8 cellular contexts compared by ENCODE assay signal in the genomic region with DNA sequence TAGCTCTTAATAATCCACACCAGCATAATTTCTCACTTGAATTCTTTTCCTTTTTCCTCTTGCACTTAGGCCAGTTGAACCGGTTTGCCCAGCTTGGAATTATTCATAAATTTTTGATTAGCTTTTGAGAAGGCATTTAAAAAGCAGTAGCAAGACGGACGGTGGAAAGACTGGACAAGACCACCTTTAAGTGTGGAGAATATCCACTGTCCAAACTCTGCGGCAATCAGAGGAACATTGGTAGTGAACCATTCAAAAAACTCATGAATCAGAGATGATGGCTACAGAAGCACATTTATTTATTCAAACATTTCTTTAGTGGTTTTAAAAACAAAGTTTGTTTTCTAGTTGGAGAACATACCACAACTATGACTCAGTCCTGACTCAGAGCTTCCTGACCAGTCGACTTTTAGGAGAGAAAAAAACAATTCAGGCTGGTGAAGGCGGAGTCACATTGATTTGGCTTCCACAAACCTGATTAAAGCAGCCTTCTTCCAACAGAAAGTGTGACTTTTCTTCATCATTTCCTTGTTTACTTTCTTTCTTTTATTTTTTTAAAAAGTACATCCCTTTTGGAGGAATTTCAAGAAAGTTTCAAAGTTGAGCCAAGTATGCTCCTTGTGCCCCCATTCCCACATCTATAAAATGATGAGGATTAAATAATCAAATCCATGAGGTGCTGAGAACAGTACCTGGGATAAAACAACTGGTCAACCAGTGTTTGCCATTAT.
DNase-seq lines count a peak whose midpoint lies in the region; ATAC-seq lines count a peak whose summit lies in the region.

No MANE protein-coding gene starts in this region.

- H3K4me1 Mint-ChIP-seq in CD4-positive, alpha-beta memory T cell: peaks cover 30 to 70% (median 55%) of the 10 kb centered on the region in 4 donors

- peak; percentile 37 to 73 (median 53) for DNase-seq in CD4-positive, alpha-beta memory T cell
- DNase-seq in KG1 (lab: John Stamatoyannopoulos, UW) (peak; percentile 71), glomerular endothelial cell (ENCODE audit: extremely low read depth, low read depth, low spot score) (peak; percentile 100), renal cortical epithelial cell (ENCODE audit: low read depth) (peak; percentile 100), NCI-H146 (lab: John Stamatoyannopoulos, UW) (no peak), NCI-H2227 (lab: John Stamatoyannopoulos, UW; ENCODE audit: unreplicated experiment) (no peak)
- peak; percentile 35 for DNase-seq in activated gamma-delta T cell treated with anti-CD3 and anti-CD28 coated beads, Interleukin-2, amount 50 U/mL, for 16 hours (ENCODE audit: low read depth)

- H3K4me1 ChIP-seq in CD4-positive, alpha-beta memory T cell (ENCODE audit: insufficient read depth, low read length): peaks cover 60% of the 10 kb centered on the region

- peak overlapping the region; percentile 24 for H3K27ac ChIP-seq in CD4-positive, alpha-beta memory T cell (ENCODE audit: low read depth, low read length)

- H3K27me3 Mint-ChIP-seq in CD4-positive, alpha-beta memory T cell: no peaks in the 10 kb centered on the region

- no peak overlapping the region for H3K4me3 ChIP-seq in CD4-positive, alpha-beta memory T cell (ENCODE audit: low read length in 2 of 2)

- CTCF ChIA-PET in CD4-positive, alpha-beta memory T cell (lab: Charles Lee; ENCODE audit: partially characterized antibody): interaction anchor here (0.6 to 2.3 kb wide), 3 partner anchors 18 to 27 kb away, joined by 3 to 13 read pairs (median 3); no protein-coding TSS in a partner anchor

- H3K4me3 Mint-ChIP-seq in CD4-positive, alpha-beta memory T cell: peak overlapping the region in 7 of 8 donors; percentile 61 to 90 (median 83)

- H3K36me3 ChIP-seq in CD4-positive, alpha-beta memory T cell (ENCODE audit: insufficient read depth, low read length): no peaks in the 10 kb centered on the region

- H3K27me3 ChIP-seq in CD4-positive, alpha-beta memory T cell (ENCODE audit: insufficient read depth, low read length): no peaks in the 10 kb centered on the region

- peak overlapping the region; percentile 55 to 95 (median 89) for H3K27ac Mint-ChIP-seq in CD4-positive, alpha-beta memory T cell

- H3K36me3 Mint-ChIP-seq in CD4-positive, alpha-beta memory T cell: peaks cover 0 to 4% of the 10 kb centered on the region in 2 donors

- POLR2A ChIA-PET in CD4-positive, alpha-beta memory T cell (lab: Charles Lee; ENCODE audit: partially characterized antibody): interaction anchor here (1.0 to 1.9 kb wide), 5 partner anchors 10 to 275 kb away, joined by 4 to 11 read pairs (median 5); partner anchors contain the start of gene CATSPERE

- ATAC-seq in GM18873 (IDR thresholded peaks at IDR 0.05; ENCODE audit: low FRiP score, unreplicated experiment): no peak

- H3K9me3 Mint-ChIP-seq in CD4-positive, alpha-beta memory T cell: peaks cover 0 to 4% (median 0%) of the 10 kb centered on the region in 8 donors

- intact Hi-C loops in CD4-positive, alpha-beta memory T cell (cut with micrococcal nuclease): loop anchor here (1.0 kb wide), 2 partner anchors 38 to 129 kb away; no protein-coding TSS in a partner anchor

- H3K9me3 ChIP-seq in CD4-positive, alpha-beta memory T cell (ENCODE audit: control insufficient read depth in 1 of 2, low read length in 2 of 2): no peaks in the 10 kb centered on the region

Comparison
In these comparisons a context has a peak if more than half of its experiments do, and no peak if none do; other contexts are left out.
1. DNase-seq: peak in CD4-positive, alpha-beta memory T cell (5 of 5), KG1 (single experiment), activated gamma-delta T cell treated with anti-CD3 and anti-CD28 coated beads, Interleukin-2, amount 50 U/mL, for 16 hours (single experiment), glomerular endothelial cell (single experiment) and renal cortical epithelial cell (single experiment); none in NCI-H146 (single experiment) and NCI-H2227 (single experiment).